ENCODE assay signal across 11 cellular contexts in genomic region chr10:69232252-69232651, GRCh38. TPM values are rescaled to one million over a fixed set of nuclear protein-coding genes. Genes with fewer than 3 reads are reported as not detected.
DNase-seq lines count a peak whose midpoint lies in the region; ATAC-seq and TF ChIP-seq lines count a peak whose summit lies in the region.
"Had no signal": no experiment of that assay in that cellular context is flagged by ENCODE, and none has a peak within 500 bp of the region (broad histone marks: within the 10 kb centered on the region; RNA-seq: fewer than 3 reads in every experiment).

No MANE protein-coding gene starts in this region.

- H3K4me1 Mint-ChIP-seq in activated CD4-positive, alpha-beta T cell treated with anti-CD3 and anti-CD28 coated beads, Interleukin-2, amount 10 ng/mL, durations not matched to agents 7 days and 5 days = peaks cover 76% of the 10 kb centered on the region
- H3K4me1 Mint-ChIP-seq in stimulated activated effector memory CD8-positive, alpha-beta T cell treated with anti-CD3 and anti-CD28 coated beads, Interleukin-12 subunit alpha, Interleukin-12 subunit beta, amount 100 ng/mL, for 72 hours = peaks cover 57% of the 10 kb centered on the region

- 90% methylated on average over 9 of the region's 9 CpGs for whole genome bisulfite sequencing in esophagus muscularis mucosa

- no peaks in the 10 kb centered on the region for H3K36me3 ChIP-seq in RWPE2 (ENCODE audit: low read depth)
- H3K36me3 ChIP-seq in effector memory CD4-positive, alpha-beta T cell (ENCODE audit: control insufficient read depth, insufficient read depth, low read length) = no peaks in the 10 kb centered on the region
- H3K36me3 ChIP-seq in esophagus muscularis mucosa = no peaks in the 10 kb centered on the region

- no peak for TF ChIP-seq POLR2A in esophagus muscularis mucosa (IDR thresholded peaks at IDR 0.05; ENCODE audit: low read depth)

- H3K27ac ChIP-seq in RWPE2 (ENCODE audit: poor library complexity, severe bottlenecking) (peak overlapping the region; percentile 3), esophagus muscularis mucosa (replicated peaks in 1 of 4) (no peak overlapping the region)
- no peak overlapping the region for H3K27ac ChIP-seq in effector memory CD4-positive, alpha-beta T cell (ENCODE audit: insufficient read depth, low read length, poor library complexity, severe bottlenecking)

- peaks cover 1% of the 10 kb centered on the region for H3K27me3 Mint-ChIP-seq in activated CD4-positive, alpha-beta T cell treated with anti-CD3 and anti-CD28 coated beads, Interleukin-2, amount 10 ng/mL, durations not matched to agents 7 days and 5 days
- H3K27me3 Mint-ChIP-seq: B cell had no signal

- H3K9me3 ChIP-seq in RWPE2 (ENCODE audit: severe bottlenecking) = no peaks in the 10 kb centered on the region
- H3K9me3 ChIP-seq in effector memory CD4-positive, alpha-beta T cell (ENCODE audit: control insufficient read depth, low read length) = no peaks in the 10 kb centered on the region
- no peaks in the 10 kb centered on the region for H3K9me3 ChIP-seq in esophagus muscularis mucosa

- ATAC-seq in RWPE2 (ENCODE audit: low read depth) = peak; percentile 98
- no peak for ATAC-seq in stimulated activated effector memory CD8-positive, alpha-beta T cell treated with anti-CD3 and anti-CD28 coated beads, Interleukin-12 subunit alpha, Interleukin-12 subunit beta, amount 100 ng/mL, for 72 hours
- ATAC-seq: sciatic nerve had no signal

- H3K9me3 Mint-ChIP-seq in activated CD4-positive, alpha-beta T cell treated with anti-CD3 and anti-CD28 coated beads, Interleukin-2, amount 10 ng/mL, durations not matched to agents 7 days and 5 days = no peaks in the 10 kb centered on the region
- H3K9me3 Mint-ChIP-seq in stimulated activated effector memory CD8-positive, alpha-beta T cell treated with anti-CD3 and anti-CD28 coated beads, Interleukin-12 subunit alpha, Interleukin-12 subunit beta, amount 100 ng/mL, for 72 hours = no peaks in the 10 kb centered on the region

- H3K27me3 ChIP-seq in RWPE2 (ENCODE audit: insufficient read depth, poor library complexity, severe bottlenecking) (no peaks in the 10 kb centered on the region), esophagus muscularis mucosa (no peaks in the 10 kb centered on the region)
- no peaks in the 10 kb centered on the region for H3K27me3 ChIP-seq in effector memory CD4-positive, alpha-beta T cell (replicated peaks; ENCODE audit: control insufficient read depth, insufficient read depth, low read length, poor library complexity, severe bottlenecking)

- H3K4me3 ChIP-seq in RWPE2 (ENCODE audit: severe bottlenecking) (no peak overlapping the region), fibroblast of pulmonary artery (replicated peaks; ENCODE audit: low read depth, low read length) (no peak overlapping the region), esophagus muscularis mucosa (no peak overlapping the region)
- H3K4me3 ChIP-seq in effector memory CD4-positive, alpha-beta T cell (ENCODE audit: insufficient read depth, low read depth, low read length, poor library complexity, severe bottlenecking) = no peak overlapping the region

- TF ChIP-seq EP300 in esophagus muscularis mucosa (IDR thresholded peaks at IDR 0.05) = no peak

- intact Hi-C loops in esophagus muscularis mucosa (cut with DNase I) = loop anchor here (10.0 kb wide), 1 partner anchor 403 kb away; the partner anchor contains the start of gene FAM241B

- POLR2A ChIA-PET in activated CD4-positive, alpha-beta T cell treated with anti-CD3 and anti-CD28 coated beads, Interleukin-2, amount 10 ng/mL, durations not matched to agents 7 days and 5 days (lab: Charles Lee) = no interaction called here

- TF ChIP-seq CTCF in RWPE2 (IDR thresholded peaks at IDR 0.05; ENCODE audit: poor library complexity, severe bottlenecking) = no peak
- TF ChIP-seq CTCF in fibroblast of pulmonary artery (IDR thresholded peaks at IDR 0.05; ENCODE audit: low read length, missing control alignments) = peak; percentile 7
- no peak for TF ChIP-seq CTCF in esophagus muscularis mucosa (IDR thresholded peaks at IDR 0.05)

- H3K4me1 ChIP-seq in RWPE2 (ENCODE audit: insufficient read depth, poor library complexity, severe bottlenecking) (peaks cover 18% of the 10 kb centered on the region), esophagus muscularis mucosa (no peaks in the 10 kb centered on the region)
- peaks cover 45% of the 10 kb centered on the region for H3K4me1 ChIP-seq in effector memory CD4-positive, alpha-beta T cell (ENCODE audit: control insufficient read depth, insufficient read depth, low read length, poor library complexity, severe bottlenecking)

- no peak for DNase-seq in activated CD4-positive, alpha-beta T cell treated with anti-CD3 and anti-CD28 coated beads, Interleukin-2, amount 10 ng/mL, durations not matched to agents 7 days and 5 days
- no peak for DNase-seq in activated CD4-positive, alpha-beta T cell treated with anti-CD3 and anti-CD28 coated beads, Interleukin-2, amount 50 U/mL, for 48 hours
- DNase-seq in RWPE2 (ENCODE audit: low spot score) = peak; percentile 72
- DNase-seq in fibroblast of pulmonary artery (ENCODE audit: low read depth) = peak; percentile 77
- no peak for DNase-seq in stimulated activated effector memory CD8-positive, alpha-beta T cell treated with anti-CD3 and anti-CD28 coated beads, Interleukin-12 subunit alpha, Interleukin-12 subunit beta, amount 100 ng/mL, for 72 hours (ENCODE audit: low spot score in 2 of 2)
- DNase-seq in NCI-H2107 treated with DMSO at 0.1 percent for 48 hours (lab: John Stamatoyannopoulos, UW; ENCODE audit: unreplicated experiment) = no peak
- DNase-seq in effector memory CD4-positive, alpha-beta T cell = no peak
- DNase-seq in esophagus muscularis mucosa (ENCODE audit: extremely low spot score) = no peak
- DNase-seq: NCI-H345 had no signal

- CTCF ChIA-PET in activated CD4-positive, alpha-beta T cell treated with anti-CD3 and anti-CD28 coated beads, Interleukin-2, amount 10 ng/mL, durations not matched to agents 7 days and 5 days (lab: Charles Lee) = interaction anchor here (0.9 to 3.5 kb wide), 4 partner anchors 7 to 176 kb away, joined by 3 to 19 read pairs (median 6); no protein-coding TSS in a partner anchor

- H3K27ac Mint-ChIP-seq in activated CD4-positive, alpha-beta T cell treated with anti-CD3 and anti-CD28 coated beads, Interleukin-2, amount 10 ng/mL, durations not matched to agents 7 days and 5 days = peak overlapping the region; percentile 91
- H3K27ac Mint-ChIP-seq in stimulated activated effector memory CD8-positive, alpha-beta T cell treated with anti-CD3 and anti-CD28 coated beads, Interleukin-12 subunit alpha, Interleukin-12 subunit beta, amount 100 ng/mL, for 72 hours = peak overlapping the region; percentile 8

- peak overlapping the region; percentile 74 for H3K4me3 Mint-ChIP-seq in activated CD4-positive, alpha-beta T cell treated with anti-CD3 and anti-CD28 coated beads, Interleukin-2, amount 10 ng/mL, durations not matched to agents 7 days and 5 days
- no peak overlapping the region for H3K4me3 Mint-ChIP-seq in stimulated activated effector memory CD8-positive, alpha-beta T cell treated with anti-CD3 and anti-CD28 coated beads, Interleukin-12 subunit alpha, Interleukin-12 subunit beta, amount 100 ng/mL, for 72 hours
- H3K4me3 Mint-ChIP-seq: B cell had no signal

- H3K36me3 Mint-ChIP-seq in activated CD4-positive, alpha-beta T cell treated with anti-CD3 and anti-CD28 coated beads, Interleukin-2, amount 10 ng/mL, durations not matched to agents 7 days and 5 days (ENCODE audit: low read depth) = peaks cover 4% of the 10 kb centered on the region
- H3K36me3 Mint-ChIP-seq in stimulated activated effector memory CD8-positive, alpha-beta T cell treated with anti-CD3 and anti-CD28 coated beads, Interleukin-12 subunit alpha, Interleukin-12 subunit beta, amount 100 ng/mL, for 72 hours = peaks cover 8% of the 10 kb centered on the region

RNA-seq across cellular contexts. Expression of gene HKDC1, which starts 12.1 kb away (rescaled TPM):
- total RNA-seq in activated CD4-positive, alpha-beta T cell treated with anti-CD3 and anti-CD28 coated beads, Interleukin-2, amount 10 ng/mL, durations not matched to agents 7 days and 5 days = 10 to 100 TPM in 1 of 2 experiments, 1 to 10 TPM in 1; 10.0 to 10.9 TPM
- 1 to 10 TPM in 1 of 4 donors, under 1 TPM in 2, not detected in 1; 0.06 to 1.5 (median 0.17) TPM for total RNA-seq in esophagus muscularis mucosa
- total RNA-seq: B cell had no signal

RNA-seq across cellular contexts. Expression of gene HK1, which starts 46.0 kb away (rescaled TPM):
- 100 to 1,000 TPM; 126 to 127 TPM for total RNA-seq in activated CD4-positive, alpha-beta T cell treated with anti-CD3 and anti-CD28 coated beads, Interleukin-2, amount 10 ng/mL, durations not matched to agents 7 days and 5 days
- total RNA-seq in esophagus muscularis mucosa = 100 to 1,000 TPM; 114 to 188 (median 151) TPM

RNA-seq across cellular contexts. Expression of gene SUPV3L1, which starts 52.2 kb away (rescaled TPM):
- total RNA-seq in activated CD4-positive, alpha-beta T cell treated with anti-CD3 and anti-CD28 coated beads, Interleukin-2, amount 10 ng/mL, durations not matched to agents 7 days and 5 days = 10 to 100 TPM; 33.2 to 34.5 TPM
- total RNA-seq in esophagus muscularis mucosa = 10 to 100 TPM; 15.4 to 21.9 (median 20.4) TPM

Comparison
In these comparisons a context has a peak if more than half of its experiments do, and no peak if none do; other contexts are left out.
1. DNase-seq: peak in RWPE2 (single experiment) and fibroblast of pulmonary artery (single experiment); none in activated CD4-positive, alpha-beta T cell treated with anti-CD3 and anti-CD28 coated beads, Interleukin-2, amount 10 ng/mL, durations not matched to agents 7 days and 5 days (single experiment), activated CD4-positive, alpha-beta T cell treated with anti-CD3 and anti-CD28 coated beads, Interleukin-2, amount 50 U/mL, for 48 hours (0 of 2), stimulated activated effector memory CD8-positive, alpha-beta T cell treated with anti-CD3 and anti-CD28 coated beads, Interleukin-12 subunit alpha, Interleukin-12 subunit beta, amount 100 ng/mL, for 72 hours (0 of 2), NCI-H2107 treated with DMSO at 0.1 percent for 48 hours (single experiment), effector memory CD4-positive, alpha-beta T cell (0 of 3) and esophagus muscularis mucosa (single experiment).
2. RNA of gene HKDC1, which starts 12.1 kb away (total RNA-seq): 10.0 to 10.9 TPM in activated CD4-positive, alpha-beta T cell treated with anti-CD3 and anti-CD28 coated beads, Interleukin-2, amount 10 ng/mL, durations not matched to agents 7 days and 5 days; 0.06 to 1.5 TPM in esophagus muscularis mucosa; every median in the first group is over 4 times any median in the second.